In the genomic region with DNA sequence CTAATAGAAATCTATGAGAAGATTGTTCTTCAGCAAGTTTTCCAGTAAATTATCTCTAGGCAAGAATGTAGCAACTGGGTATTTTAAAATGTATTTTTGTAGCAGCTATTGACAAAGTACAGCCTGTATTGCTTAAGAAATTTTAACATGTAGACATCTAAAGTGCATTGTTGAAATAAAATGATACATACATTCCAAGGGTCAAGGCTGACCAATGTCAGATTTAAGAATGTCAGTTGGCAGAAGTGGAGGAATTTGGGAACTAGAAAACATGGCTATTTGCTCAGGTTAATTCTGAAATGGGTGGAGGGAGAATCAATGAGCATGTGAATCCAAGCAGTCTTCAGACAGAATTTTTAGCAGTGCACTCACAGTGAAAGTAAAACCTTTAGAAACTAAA, we compare ENCODE assay signal across 1 cellular context.
A peak's percentile ranks its signal among the peaks of the same experiment; 100 is the strongest.
TF ChIP-seq lines count a peak whose summit lies in the region.

No MANE protein-coding gene starts in this region.

TF ChIP-seq in IMR-90, 13 proteins besides CTCF, POLR2A, EP300 and RAD21:
- TF ChIP-seq CEBPB (IDR thresholded peaks at IDR 0.05; ENCODE audit: low read depth, low read length) (peak; percentile 70), MAZ (IDR thresholded peaks at IDR 0.05; ENCODE audit: borderline replicate concordance, low read depth, low read length) (no peak)
